ENCODE assay signal across 28 cellular contexts in genomic region chr10:8663131-8663530, GRCh38.
"Had no signal": no experiment of that assay in that cellular context is flagged by ENCODE, and none has a peak within 500 bp of the region (broad histone marks: within the 10 kb centered on the region; RNA-seq: fewer than 3 reads in every experiment).

No MANE protein-coding gene starts in this region.

- H3K4me3 ChIP-seq: neural progenitor cell, ovary, psoas muscle, right lobe of liver, sigmoid colon, skin epidermis, smooth muscle cell, spleen, suprapubic skin, testis, tibial artery, transverse colon, upper lobe of right lung, uterus had no signal

- H3K27ac ChIP-seq: neural progenitor cell, ovary, parathyroid adenoma, psoas muscle, right lobe of liver, sigmoid colon, skin epidermis, spleen, suprapubic skin, testis, tibial artery, transverse colon, upper lobe of right lung, uterus had no signal

- DNase-seq: natural killer cell; occipital lobe; ovary; posterior cingulate gyrus; psoas muscle; right cardiac atrium; right lobe of liver; sigmoid colon; spleen; stimulated activated CD4-positive, alpha-beta T cell treated with anti-CD3 and anti-CD28 coated beads, Interleukin-12 subunit alpha, Interleukin-12 subunit beta, amount 100 ng/mL, for 4 hours; stimulated activated CD4-positive, alpha-beta T cell treated with anti-CD3 and anti-CD28 coated beads, Interleukin-1b, Interleukin-23, amount 100 ng/mL, for 48 hours; stimulated activated CD4-positive, alpha-beta T cell treated with anti-CD3 and anti-CD28 coated beads, Interleukin-4, amount 100 ng/mL, for 1 hour; stimulated activated CD4-positive, alpha-beta T cell treated with anti-CD3 and anti-CD28 coated beads, Interleukin-4, amount 100 ng/mL, for 4 hours; stimulated activated CD8-positive, alpha-beta memory T cell treated with anti-CD3 and anti-CD28 coated beads, Interleukin-4, amount 100 ng/mL, for 48 hours; stimulated activated naive CD4-positive, alpha-beta T cell; stimulated activated naive CD8-positive, alpha-beta T cell treated with anti-CD3 and anti-CD28 coated beads, Interleukin-15, amount 100 ng/mL, for 72 hours; stimulated activated naive CD8-positive, alpha-beta T cell treated with anti-CD3 and anti-CD28 coated beads, Interleukin-15, Interleukin-2, amounts not matched to agents 100 U/mL and 50 U/mL, for 24 hours; substantia nigra; testis; tibial artery; transverse colon; upper lobe of right lung; uterus had no signal
